9 cellular contexts compared by ENCODE assay signal in the genomic region with DNA sequence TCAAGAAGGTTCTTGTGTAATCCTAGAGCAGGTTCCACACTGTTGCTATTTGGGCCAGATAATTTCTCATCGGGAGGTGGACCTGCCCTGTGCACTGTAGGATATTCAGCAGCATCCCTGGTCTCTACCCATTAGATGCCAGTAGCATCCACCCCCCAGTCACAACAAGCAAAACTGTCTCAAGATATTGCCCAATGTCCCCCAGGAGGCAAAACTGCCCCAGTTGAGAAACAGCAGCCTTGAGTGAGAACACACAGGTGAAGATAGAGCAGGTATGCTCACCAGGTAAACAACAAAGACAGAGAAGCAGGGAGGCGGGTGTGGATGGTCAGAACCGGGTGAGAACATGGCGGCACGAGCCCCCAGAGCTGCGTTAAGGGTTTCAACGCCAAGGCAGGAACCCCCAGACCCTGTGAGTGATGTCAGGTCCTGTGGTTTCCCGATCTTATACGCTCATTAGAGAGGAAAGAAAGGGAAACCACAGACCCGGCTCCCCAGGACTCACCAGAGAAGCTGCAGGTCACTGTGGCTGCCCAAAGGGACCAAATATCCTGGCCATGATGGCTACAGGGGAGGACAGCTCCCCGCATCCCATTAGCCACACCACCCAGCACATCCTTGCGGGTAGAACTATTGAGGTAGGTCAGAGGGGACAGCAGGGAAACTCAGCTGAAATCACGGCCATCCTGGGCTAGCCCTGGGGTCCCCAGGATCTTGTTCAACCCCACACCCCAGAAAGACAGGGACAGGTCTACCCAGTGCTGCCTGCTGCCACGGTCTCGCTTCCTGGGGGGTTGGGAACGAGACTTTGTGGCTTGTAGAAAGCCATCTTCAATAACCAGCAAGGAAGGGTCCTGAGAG. TPM values are rescaled to one million over a fixed set of nuclear protein-coding genes. Genes with fewer than 3 reads are reported as not detected.
DNase-seq lines count a peak whose midpoint lies in the region; ATAC-seq and TF ChIP-seq lines count a peak whose summit lies in the region.
"Had no signal": no experiment of that assay in that cellular context is flagged by ENCODE, and none has a peak within 500 bp of the region (broad histone marks: within the 10 kb centered on the region; RNA-seq: fewer than 3 reads in every experiment).

No MANE protein-coding gene starts in this region.

- no peak overlapping the region for H3K4me3 ChIP-seq in mucosa of stomach (ENCODE audit: low read length)
- no peak overlapping the region for H3K4me3 ChIP-seq in OCI-LY7 (ENCODE audit: low read depth, low read length, poor library complexity, severe bottlenecking)
- H3K4me3 ChIP-seq in BE2C (ENCODE audit: low read depth, low read length), result no peak overlapping the region

- DNase-seq in T-helper 17 cell (no peak), OCI-LY7 (ENCODE audit: low spot score) (no peak), BE2C (no peak), cerebellar nuclear complex (lab: John Stamatoyannopoulos, UW) (no peak)
- DNase-seq in CD4-positive, alpha-beta T cell, result no peak

- H3K36me3 Mint-ChIP-seq in T-helper 17 cell (ENCODE audit: low read depth), result peaks cover 4% of the 10 kb centered on the region
- no peaks in the 10 kb centered on the region for H3K36me3 Mint-ChIP-seq in CD4-positive, alpha-beta T cell (ENCODE audit: low read depth)

- no peak for TF ChIP-seq CTCF in CD4-positive, alpha-beta T cell (IDR thresholded peaks at IDR 0.05)
- TF ChIP-seq CTCF in OCI-LY7 (conservative IDR thresholded peaks at IDR 0.05; ENCODE audit: low read length) (no peak), BE2C (IDR thresholded peaks at IDR 0.05; ENCODE audit: low read depth, low read length) (no peak)

- peaks cover 6% of the 10 kb centered on the region for H3K36me3 ChIP-seq in mucosa of stomach (ENCODE audit: control insufficient read depth, insufficient read depth, low read length)
- H3K36me3 ChIP-seq in OCI-LY7 (ENCODE audit: insufficient read depth, low read length), result no peaks in the 10 kb centered on the region
- peaks cover 14% of the 10 kb centered on the region for H3K36me3 ChIP-seq in BE2C

- CTCF ChIA-PET in CD4-positive, alpha-beta T cell (lab: Charles Lee), result no interaction called here
- CTCF ChIA-PET in OCI-LY7 (lab: Charles Lee; ENCODE audit: unreplicated experiment), result no interaction called here

- H3K4me1 Mint-ChIP-seq in T-helper 17 cell, result peaks cover 21% of the 10 kb centered on the region
- H3K4me1 Mint-ChIP-seq in CD4-positive, alpha-beta T cell (ENCODE audit: low read depth), result peaks cover 11% of the 10 kb centered on the region

- H3K4me1 ChIP-seq in mucosa of stomach (ENCODE audit: control insufficient read depth, insufficient read depth, low read length) (peaks cover 90% of the 10 kb centered on the region), OCI-LY7 (ENCODE audit: insufficient read depth, low read length, poor library complexity, severe bottlenecking) (no peaks in the 10 kb centered on the region), BE2C (peaks cover 3% of the 10 kb centered on the region)

- H3K79me2 ChIP-seq in OCI-LY7 (ENCODE audit: insufficient read depth, low read depth, low read length), result no peaks in the 10 kb centered on the region

- H3K27ac ChIP-seq in CD4-positive, alpha-beta T cell (ENCODE audit: low read depth, low read length), result no peak overlapping the region
- H3K27ac ChIP-seq in OCI-LY7 (ENCODE audit: low read depth, low read length, poor library complexity, severe bottlenecking), result no peak overlapping the region

- peak overlapping the region; percentile 61 for H3K9ac ChIP-seq in mucosa of stomach (ENCODE audit: low read length)

- no TSS peak for BruUV-seq in OCI-LY7 (replicated peaks; lab: Mats Ljungman, UMichigan)

- H3K27ac Mint-ChIP-seq in T-helper 17 cell, result peak overlapping the region; percentile 63
- H3K27ac Mint-ChIP-seq in CD4-positive, alpha-beta T cell, result no peak overlapping the region

- no peak overlapping the region for H3K4me2 ChIP-seq in OCI-LY7 (ENCODE audit: low read length)

- peaks cover 24% of the 10 kb centered on the region for H3K27me3 Mint-ChIP-seq in T-helper 17 cell
- H3K27me3 Mint-ChIP-seq in CD4-positive, alpha-beta T cell, result no peaks in the 10 kb centered on the region
- H3K27me3 Mint-ChIP-seq: stimulated activated naive CD8-positive, alpha-beta T cell treated with anti-CD3 and anti-CD28 coated beads, Interleukin-15, Interleukin-2, amounts not matched to agents 100 ng/mL and 50 ng/mL, for 24 hours had no signal

- H3K27me3 ChIP-seq in mucosa of stomach (ENCODE audit: control insufficient read depth, insufficient read depth, low read length), result no peaks in the 10 kb centered on the region
- no peaks in the 10 kb centered on the region for H3K27me3 ChIP-seq in CD4-positive, alpha-beta T cell (ENCODE audit: control insufficient read depth, insufficient read depth, low read length)
- H3K27me3 ChIP-seq in BE2C, result no peaks in the 10 kb centered on the region

- no peak overlapping the region for H3K4me3 Mint-ChIP-seq in T-helper 17 cell
- H3K4me3 Mint-ChIP-seq in CD4-positive, alpha-beta T cell, result no peak overlapping the region
- H3K4me3 Mint-ChIP-seq: stimulated activated naive CD8-positive, alpha-beta T cell treated with anti-CD3 and anti-CD28 coated beads, Interleukin-15, Interleukin-2, amounts not matched to agents 100 ng/mL and 50 ng/mL, for 24 hours had no signal

- H3K9me3 ChIP-seq in T-helper 17 cell (ENCODE audit: control insufficient read depth, low read length, poor library complexity, severe bottlenecking) (no peaks in the 10 kb centered on the region), mucosa of stomach (ENCODE audit: control insufficient read depth, low read length) (no peaks in the 10 kb centered on the region), OCI-LY7 (ENCODE audit: low read length) (no peaks in the 10 kb centered on the region), BE2C (no peaks in the 10 kb centered on the region)
- H3K9me3 ChIP-seq in CD4-positive, alpha-beta T cell (ENCODE audit: control insufficient read depth, low read length), result no peaks in the 10 kb centered on the region

- POLR2A ChIA-PET in CD4-positive, alpha-beta T cell (lab: Charles Lee), result no interaction called here
- POLR2A ChIA-PET in OCI-LY7 (lab: Charles Lee), result no interaction called here

- H3K9me3 Mint-ChIP-seq in CD4-positive, alpha-beta T cell, result no peaks in the 10 kb centered on the region
- H3K9me3 Mint-ChIP-seq: stimulated activated naive CD8-positive, alpha-beta T cell treated with anti-CD3 and anti-CD28 coated beads, Interleukin-15, Interleukin-2, amounts not matched to agents 100 ng/mL and 50 ng/mL, for 24 hours had no signal

- ATAC-seq in GM18502 (IDR thresholded peaks at IDR 0.05; ENCODE audit: poor library complexity, unreplicated experiment) (peak; percentile 65), HG02642 (IDR thresholded peaks at IDR 0.05; ENCODE audit: poor library complexity, unreplicated experiment) (peak; percentile 43), T-helper 17 cell (no peak)
- ATAC-seq in CD4-positive, alpha-beta T cell (ENCODE audit: poor library complexity), result no peak

- no peaks in the 10 kb centered on the region for H4K20me1 ChIP-seq in OCI-LY7 (ENCODE audit: insufficient read depth, low read length)

- H2AFZ ChIP-seq in OCI-LY7 (ENCODE audit: low read length), result no peak overlapping the region

- H3K9me2 ChIP-seq in OCI-LY7 (ENCODE audit: insufficient read depth, low read length), result no peaks in the 10 kb centered on the region

- intact Hi-C loops in CD4-positive, alpha-beta T cell (cut with DNase I, micrococcal nuclease), result no loop called here
- intact Hi-C loops in OCI-LY7 (cut with micrococcal nuclease; ENCODE audit: unreplicated experiment), result no loop called here

RNA-seq across cellular contexts. Expression of a gene that starts 21.2 kb away (rescaled TPM):
- 1 to 10 TPM; 4.0 to 4.1 TPM for total RNA-seq in T-helper 17 cell
- total RNA-seq in CD4-positive, alpha-beta T cell, result 1 to 10 TPM; 2.9 to 3.5 TPM
- not detected in 2 replicates for total RNA-seq in OCI-LY7 (2014; rRNA removed; shearing (Covaris generic))
- total RNA-seq in OCI-LY7 (2022), result not detected in 2 replicates
- 63.5 TPM for polyA plus RNA-seq in BE2C (2012; ENCODE audit: insufficient read depth, insufficient read length, low read depth)

RNA-seq across cellular contexts. Expression of a gene that starts 28.9 kb away (rescaled TPM):
- total RNA-seq in T-helper 17 cell, result not detected
- not detected for total RNA-seq in CD4-positive, alpha-beta T cell
- total RNA-seq in OCI-LY7 (2014; rRNA removed; shearing (Covaris generic)), result not detected in 2 replicates
- not detected in 2 replicates for total RNA-seq in OCI-LY7 (2022)
- polyA plus RNA-seq in BE2C (2012; ENCODE audit: insufficient read depth, insufficient read length, low read depth), result not detected

Comparison
In these comparisons a context has a peak if more than half of its experiments do, and no peak if none do; other contexts are left out.
1. ATAC-seq: peak in GM18502 (single experiment) and HG02642 (single experiment); none in T-helper 17 cell (single experiment) and CD4-positive, alpha-beta T cell (single experiment).